8 cellular contexts compared by ENCODE assay signal in genomic region chr19:41299046-41299754, GRCh38. TPM values are rescaled to one million over a fixed set of nuclear protein-coding genes. Genes with fewer than 3 reads are reported as not detected.
DNase-seq lines count a peak whose midpoint lies in the region; ATAC-seq and TF ChIP-seq lines count a peak whose summit lies in the region.
"Had no signal": no experiment of that assay in that cellular context is flagged by ENCODE, and none has a peak within 500 bp of the region (broad histone marks: within the 10 kb centered on the region; RNA-seq: fewer than 3 reads in every experiment).

No MANE protein-coding gene starts in this region.

- peak overlapping the region; percentile 52; the same call in 1 of the 2 replicates for H3K27ac ChIP-seq in HEK293 (ENCODE audit: extremely low read depth, low read depth, low read length)

- CTCF ChIA-PET in HEK293 (lab: Yijun Ruan, JAX), result interaction anchor here (0.6 to 12.7 kb wide), 5 partner anchors 8 to 664 kb away, joined by 3 to 120 read pairs (median 6); no protein-coding TSS in a partner anchor

- no peak overlapping the region for H3K4me3 ChIP-seq in HEK293 (ENCODE audit: low read depth, low read length)

- peak overlapping the region; percentile 60 for H3K27ac Mint-ChIP-seq in activated naive CD8-positive, alpha-beta T cell treated with anti-CD3 and anti-CD28 coated beads for 36 hours
- peak overlapping the region; percentile 94 for H3K27ac Mint-ChIP-seq in stimulated activated memory B cell treated with anti-CD40 and anti-IgM and Interleukin-4, amounts not matched to agents 10 μg/mL and 1 μg/mL and 100 μg/mL, for 72 hours

- no peak for DNase-seq in activated naive CD8-positive, alpha-beta T cell treated with anti-CD3 and anti-CD28 coated beads for 36 hours
- DNase-seq in inferior parietal cortex (ENCODE audit: extremely low spot score), result peak; percentile 17
- DNase-seq in NK-92 (lab: John Stamatoyannopoulos, UW; ENCODE audit: unreplicated experiment), result no peak
- DNase-seq: NCI-H2171 treated with DMSO at 0.1 percent for 48 hours had no signal

- no peaks in the 10 kb centered on the region for H3K4me1 ChIP-seq in HEK293 (ENCODE audit: control insufficient read depth, insufficient read depth, low read length)

- ATAC-seq in stimulated activated memory B cell treated with anti-CD40 and anti-IgM and Interleukin-4, amounts not matched to agents 10 μg/mL and 1 μg/mL and 100 μg/mL, for 72 hours, result no peak
- ATAC-seq in HG02938 (IDR thresholded peaks at IDR 0.05; ENCODE audit: unreplicated experiment) (no peak), GM21390 (IDR thresholded peaks at IDR 0.05; ENCODE audit: unreplicated experiment) (no peak)

- H3K9me3 Mint-ChIP-seq in activated naive CD8-positive, alpha-beta T cell treated with anti-CD3 and anti-CD28 coated beads for 36 hours, result no peaks in the 10 kb centered on the region
- no peaks in the 10 kb centered on the region for H3K9me3 Mint-ChIP-seq in stimulated activated memory B cell treated with anti-CD40 and anti-IgM and Interleukin-4, amounts not matched to agents 10 μg/mL and 1 μg/mL and 100 μg/mL, for 72 hours

- peaks cover 88% of the 10 kb centered on the region for H3K4me1 Mint-ChIP-seq in activated naive CD8-positive, alpha-beta T cell treated with anti-CD3 and anti-CD28 coated beads for 36 hours
- peaks cover 75% of the 10 kb centered on the region for H3K4me1 Mint-ChIP-seq in stimulated activated memory B cell treated with anti-CD40 and anti-IgM and Interleukin-4, amounts not matched to agents 10 μg/mL and 1 μg/mL and 100 μg/mL, for 72 hours

- no peak for TF ChIP-seq CTCF in HEK293 (tag by site-specific recombination; IDR thresholded peaks at IDR 0.05)

- H3K9me3 ChIP-seq in HEK293 (ENCODE audit: control insufficient read depth, insufficient read depth, low read depth, low read length), result no peaks in the 10 kb centered on the region

- H3K36me3 ChIP-seq in HEK293 (ENCODE audit: control insufficient read depth in 2 of 2, insufficient read depth in 1 of 2, low read length in 2 of 2), result peaks cover 97 to 100% of the 10 kb centered on the region in 2 experiments

- H3K27me3 Mint-ChIP-seq in activated naive CD8-positive, alpha-beta T cell treated with anti-CD3 and anti-CD28 coated beads for 36 hours, result no peaks in the 10 kb centered on the region
- H3K27me3 Mint-ChIP-seq in stimulated activated memory B cell treated with anti-CD40 and anti-IgM and Interleukin-4, amounts not matched to agents 10 μg/mL and 1 μg/mL and 100 μg/mL, for 72 hours, result no peaks in the 10 kb centered on the region

- peaks cover 73% of the 10 kb centered on the region for H3K36me3 Mint-ChIP-seq in activated naive CD8-positive, alpha-beta T cell treated with anti-CD3 and anti-CD28 coated beads for 36 hours
- H3K36me3 Mint-ChIP-seq in stimulated activated memory B cell treated with anti-CD40 and anti-IgM and Interleukin-4, amounts not matched to agents 10 μg/mL and 1 μg/mL and 100 μg/mL, for 72 hours, result peaks cover 76% of the 10 kb centered on the region

- no peak overlapping the region for H3K4me3 Mint-ChIP-seq in activated naive CD8-positive, alpha-beta T cell treated with anti-CD3 and anti-CD28 coated beads for 36 hours
- no peak overlapping the region for H3K4me3 Mint-ChIP-seq in stimulated activated memory B cell treated with anti-CD40 and anti-IgM and Interleukin-4, amounts not matched to agents 10 μg/mL and 1 μg/mL and 100 μg/mL, for 72 hours

- POLR2A ChIA-PET in HEK293 (lab: Yijun Ruan, JAX), result no interaction called here

TF ChIP-seq in HEK293, 187 proteins besides CTCF, POLR2A, EP300 and RAD21:
- TF ChIP-seq OSR2 (tag by site-specific recombination; IDR thresholded peaks at IDR 0.05) (no peak), GLIS2 (tag by site-specific recombination; IDR thresholded peaks at IDR 0.05) (no peak), ZNF837 (tag by site-specific recombination; IDR thresholded peaks at IDR 0.05) (no peak), ZFHX2 (tag by site-specific recombination; conservative IDR thresholded peaks at IDR 0.05) (peak; percentile 27)
- TF ChIP-seq, protein P1, sequence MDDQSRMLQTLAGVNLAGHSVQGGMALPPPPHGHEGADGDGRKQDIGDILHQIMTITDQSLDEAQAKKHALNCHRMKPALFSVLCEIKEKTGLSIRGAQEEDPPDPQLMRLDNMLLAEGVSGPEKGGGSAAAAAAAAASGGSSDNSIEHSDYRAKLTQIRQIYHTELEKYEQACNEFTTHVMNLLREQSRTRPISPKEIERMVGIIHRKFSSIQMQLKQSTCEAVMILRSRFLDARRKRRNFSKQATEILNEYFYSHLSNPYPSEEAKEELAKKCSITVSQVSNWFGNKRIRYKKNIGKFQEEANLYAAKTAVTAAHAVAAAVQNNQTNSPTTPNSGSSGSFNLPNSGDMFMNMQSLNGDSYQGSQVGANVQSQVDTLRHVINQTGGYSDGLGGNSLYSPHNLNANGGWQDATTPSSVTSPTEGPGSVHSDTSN (CRISPR knock-in tag; IDR thresholded peaks at IDR 0.05), result no peak

RNA-seq across cellular contexts. Expression of gene CCDC97, which starts 10.8 kb away (rescaled TPM):
- total RNA-seq in activated naive CD8-positive, alpha-beta T cell treated with anti-CD3 and anti-CD28 coated beads for 36 hours, result 10 to 100 TPM; 19.1 to 20.5 TPM

RNA-seq across cellular contexts. Expression of gene HNRNPUL1, which starts 35.0 kb away (rescaled TPM):
- total RNA-seq in activated naive CD8-positive, alpha-beta T cell treated with anti-CD3 and anti-CD28 coated beads for 36 hours, result 100 to 1,000 TPM; 255 to 259 TPM

RNA-seq across cellular contexts. Expression of gene TGFB1, which starts 54.5 kb away (rescaled TPM):
- total RNA-seq in activated naive CD8-positive, alpha-beta T cell treated with anti-CD3 and anti-CD28 coated beads for 36 hours, result 100 to 1,000 TPM; 152 to 154 TPM
